In genomic region chr14:100370003-100370402, GRCh38 we compare ENCODE assay signal across 35 cellular contexts. TPM values are rescaled to one million over a fixed set of nuclear protein-coding genes. Genes with fewer than 3 reads are reported as not detected.
DNase-seq lines count a peak whose midpoint lies in the region; ATAC-seq and TF ChIP-seq lines count a peak whose summit lies in the region.
"Had no signal": no experiment of that assay in that cellular context is flagged by ENCODE, and none has a peak within 500 bp of the region (broad histone marks: within the 10 kb centered on the region; RNA-seq: fewer than 3 reads in every experiment).

No MANE protein-coding gene starts in this region.

- H3K4me1 Mint-ChIP-seq in activated CD4-positive, alpha-beta T cell treated with anti-CD3 and anti-CD28 coated beads for 36 hours, result peaks cover 69% of the 10 kb centered on the region
- H3K4me1 Mint-ChIP-seq in CD14-positive monocyte, result peaks cover 41% of the 10 kb centered on the region
- peaks cover 77% of the 10 kb centered on the region for H3K4me1 Mint-ChIP-seq in activated T-helper 1 cell treated with anti-CD3 and anti-CD28 coated beads, Interleukin-12 subunit alpha, Interleukin-12 subunit beta, Interleukin-2, Interleukin-4 antibody, amounts not matched to agents 30 ng/mL and 10 ng/mL and 1 ng/mL, durations not matched to agents 14 hours and 24 hours and 36 hours (ENCODE audit: low read depth)

- WGBS in neuronal stem cell (ENCODE audit: extremely low coverage in 2 of 2, insufficient read length in 2 of 2, insufficient replicate concordance in 1 of 2), 2 donors, result no CpG with 5 or more reads among the region's 4 CpGs

- no peak overlapping the region for H2BK15ac ChIP-seq in neuronal stem cell (ENCODE audit: low read length)

- no peak overlapping the region for H3K4me2 ChIP-seq in neuronal stem cell (ENCODE audit: insufficient read depth, low read length, poor library complexity, severe bottlenecking)
- H3K4me2 ChIP-seq: hepatocyte, KMS-11, smooth muscle cell had no signal

- no peak overlapping the region for H2BK5ac ChIP-seq in neuronal stem cell (ENCODE audit: low read length)

- H3K4me3 Mint-ChIP-seq in activated CD4-positive, alpha-beta T cell treated with anti-CD3 and anti-CD28 coated beads for 36 hours, result peak overlapping the region; percentile 29
- no peak overlapping the region for H3K4me3 Mint-ChIP-seq in CD14-positive monocyte
- no peak overlapping the region for H3K4me3 Mint-ChIP-seq in activated T-helper 1 cell treated with anti-CD3 and anti-CD28 coated beads, Interleukin-12 subunit alpha, Interleukin-12 subunit beta, Interleukin-2, Interleukin-4 antibody, amounts not matched to agents 30 ng/mL and 10 ng/mL and 1 ng/mL, durations not matched to agents 14 hours and 24 hours and 36 hours
- H3K4me3 Mint-ChIP-seq: memory B cell had no signal

- no peak overlapping the region for H2BK120ac ChIP-seq in neuronal stem cell (ENCODE audit: low read depth, low read length)

- H3K18ac ChIP-seq in neuronal stem cell (ENCODE audit: low read length), result no peak overlapping the region

- TF ChIP-seq CTCF in CD14-positive monocyte (IDR thresholded peaks at IDR 0.05), result no peak

- POLR2A ChIA-PET in activated CD4-positive, alpha-beta T cell treated with anti-CD3 and anti-CD28 coated beads for 36 hours (lab: Charles Lee), result no interaction called here

- no peaks in the 10 kb centered on the region for H3K79me1 ChIP-seq in neuronal stem cell (ENCODE audit: low read depth, low read length)

- H4K91ac ChIP-seq in neuronal stem cell (ENCODE audit: low read depth, low read length, poor library complexity), result no peak overlapping the region

- peak overlapping the region; percentile 16 for H3K27ac ChIP-seq in epithelial cell of prostate
- no peak overlapping the region for H3K27ac ChIP-seq in neuronal stem cell (replicated peaks; ENCODE audit: low read length)
- H3K27ac ChIP-seq: 22Rv1, gastroesophageal sphincter, hepatocyte, KMS-11, SK-N-MC, thoracic aorta had no signal

- no peak overlapping the region for H3K9ac ChIP-seq in neuronal stem cell (ENCODE audit: low read depth, low read length, poor library complexity)
- H3K9ac ChIP-seq: KMS-11 had no signal

- no peak overlapping the region for H2BK12ac ChIP-seq in neuronal stem cell (ENCODE audit: low read length)

- intact Hi-C loops in activated CD4-positive, alpha-beta T cell treated with anti-CD3 and anti-CD28 coated beads for 36 hours (cut with DNase I, micrococcal nuclease), result loop anchor here (5.0 to 10.0 kb wide), 4 partner anchors 33 to 1715 kb away; partner anchors contain the start of genes CCNK (in 1 of the 2), CYP46A1 (in 1 of the 2), HSP90AA1 (in 1 of the 2) and SETD3 (in 1 of the 2)
- intact Hi-C loops in CD14-positive monocyte (cut with micrococcal nuclease), result no loop called here
- intact Hi-C loops in activated T-helper 1 cell treated with anti-CD3 and anti-CD28 coated beads, Interleukin-12 subunit alpha, Interleukin-12 subunit beta, Interleukin-2, Interleukin-4 antibody, amounts not matched to agents 30 ng/mL and 10 ng/mL and 1 ng/mL, durations not matched to agents 14 hours and 24 hours and 36 hours (cut with micrococcal nuclease), result loop anchor here (10.0 kb wide), 2 partner anchors 685 to 1445 kb away; partner anchors contain the start of gene CYP46A1
- intact Hi-C loops in posterior cingulate gyrus (cut with DNase I), result no loop called here

- peak overlapping the region; percentile 59 for H3K27ac Mint-ChIP-seq in activated CD4-positive, alpha-beta T cell treated with anti-CD3 and anti-CD28 coated beads for 36 hours
- peak overlapping the region in 2 of 7 donors; percentile 48 to 50 for H3K27ac Mint-ChIP-seq in CD14-positive monocyte
- H3K27ac Mint-ChIP-seq in activated T-helper 1 cell treated with anti-CD3 and anti-CD28 coated beads, Interleukin-12 subunit alpha, Interleukin-12 subunit beta, Interleukin-2, Interleukin-4 antibody, amounts not matched to agents 30 ng/mL and 10 ng/mL and 1 ng/mL, durations not matched to agents 14 hours and 24 hours and 36 hours, result peak overlapping the region; percentile 77
- H3K27ac Mint-ChIP-seq: brain, memory B cell had no signal

- H3K36me3 ChIP-seq in neuronal stem cell (replicated peaks in 1 of 2; ENCODE audit: control insufficient read depth in 2 of 2, insufficient read depth in 2 of 2, low read length in 2 of 2), result peaks cover 11 to 48% of the 10 kb centered on the region in 2 donors

- peaks cover 0 to 8% of the 10 kb centered on the region in 2 donors for H3K4me1 ChIP-seq in neuronal stem cell (ENCODE audit: control insufficient read depth in 2 of 2, insufficient read depth in 1 of 2, low read depth in 1 of 2, low read length in 2 of 2)
- H3K4me1 ChIP-seq: Caco-2 had no signal

- H3K27me3 Mint-ChIP-seq in activated CD4-positive, alpha-beta T cell treated with anti-CD3 and anti-CD28 coated beads for 36 hours, result no peaks in the 10 kb centered on the region
- H3K27me3 Mint-ChIP-seq in CD14-positive monocyte (ENCODE audit: low read depth in 3 of 3), result no peaks in the 10 kb centered on the region
- no peaks in the 10 kb centered on the region for H3K27me3 Mint-ChIP-seq in activated T-helper 1 cell treated with anti-CD3 and anti-CD28 coated beads, Interleukin-12 subunit alpha, Interleukin-12 subunit beta, Interleukin-2, Interleukin-4 antibody, amounts not matched to agents 30 ng/mL and 10 ng/mL and 1 ng/mL, durations not matched to agents 14 hours and 24 hours and 36 hours (ENCODE audit: insufficient read depth)
- H3K27me3 Mint-ChIP-seq: memory B cell had no signal

- no peaks in the 10 kb centered on the region for H3K9me3 Mint-ChIP-seq in activated CD4-positive, alpha-beta T cell treated with anti-CD3 and anti-CD28 coated beads for 36 hours (ENCODE audit: low read depth)
- H3K9me3 Mint-ChIP-seq in CD14-positive monocyte, result no peaks in the 10 kb centered on the region
- H3K9me3 Mint-ChIP-seq in activated T-helper 1 cell treated with anti-CD3 and anti-CD28 coated beads, Interleukin-12 subunit alpha, Interleukin-12 subunit beta, Interleukin-2, Interleukin-4 antibody, amounts not matched to agents 30 ng/mL and 10 ng/mL and 1 ng/mL, durations not matched to agents 14 hours and 24 hours and 36 hours, result no peaks in the 10 kb centered on the region
- H3K9me3 Mint-ChIP-seq: brain, memory B cell had no signal

- no peak for ATAC-seq in activated CD4-positive, alpha-beta T cell treated with anti-CD3 and anti-CD28 coated beads for 36 hours
- ATAC-seq: gastroesophageal sphincter had no signal

- CTCF ChIA-PET in activated CD4-positive, alpha-beta T cell treated with anti-CD3 and anti-CD28 coated beads for 36 hours (lab: Charles Lee), result interaction anchor here (0.6 kb wide), 1 partner anchor 80 kb away, joined by 4 read pairs; no protein-coding TSS in a partner anchor

- H3K9me3 ChIP-seq in neuronal stem cell (replicated peaks in 1 of 2; ENCODE audit: control insufficient read depth in 2 of 2, insufficient read depth in 1 of 2, low read depth in 1 of 2, low read length in 2 of 2), result no peaks in the 10 kb centered on the region
- H3K9me3 ChIP-seq: Caco-2, gastroesophageal sphincter, thoracic aorta had no signal

- H2AK5ac ChIP-seq in neuronal stem cell (ENCODE audit: low read depth, low read length), result no peak overlapping the region

- H3K27me3 ChIP-seq in neuronal stem cell (ENCODE audit: control insufficient read depth in 3 of 3, insufficient read depth in 3 of 3, low read depth in 1 of 3, low read length in 3 of 3), result no peaks in the 10 kb centered on the region
- H3K27me3 ChIP-seq: gastroesophageal sphincter, hepatocyte had no signal

- no peak overlapping the region for H4K8ac ChIP-seq in neuronal stem cell (ENCODE audit: low read depth, low read length)

- H3K36me3 Mint-ChIP-seq in activated CD4-positive, alpha-beta T cell treated with anti-CD3 and anti-CD28 coated beads for 36 hours (ENCODE audit: low read depth), result peaks cover 96% of the 10 kb centered on the region
- H3K36me3 Mint-ChIP-seq in CD14-positive monocyte, result peaks cover 81 to 97% of the 10 kb centered on the region in 2 donors
- H3K36me3 Mint-ChIP-seq in activated T-helper 1 cell treated with anti-CD3 and anti-CD28 coated beads, Interleukin-12 subunit alpha, Interleukin-12 subunit beta, Interleukin-2, Interleukin-4 antibody, amounts not matched to agents 30 ng/mL and 10 ng/mL and 1 ng/mL, durations not matched to agents 14 hours and 24 hours and 36 hours (ENCODE audit: low read depth), result peaks cover 70% of the 10 kb centered on the region

- H2AFZ ChIP-seq in neuronal stem cell (ENCODE audit: low read length), result no peak overlapping the region
- H2AFZ ChIP-seq: hepatocyte had no signal

- H3K14ac ChIP-seq in neuronal stem cell (ENCODE audit: low read length), result no peak overlapping the region

- no peak for DNase-seq in activated CD4-positive, alpha-beta T cell treated with anti-CD3 and anti-CD28 coated beads for 36 hours
- DNase-seq in activated CD4-positive, alpha-beta T cell treated with anti-CD3 and anti-CD28 coated beads for 1 hour, result no peak
- DNase-seq in CD14-positive monocyte (ENCODE audit: low spot score) (peak; percentile 5), epithelial cell of prostate (ENCODE audit: low read depth, low spot score) (no peak), glomerular visceral epithelial cell (ENCODE audit: extremely low spot score) (no peak), posterior cingulate gyrus (no peak), neuronal stem cell (ENCODE audit: low spot score) (no peak)
- no peak for DNase-seq in activated T-helper 1 cell treated with anti-CD3 and anti-CD28 coated beads, Interleukin-12 subunit alpha, Interleukin-12 subunit beta, Interleukin-2, Interleukin-4 antibody, amounts not matched to agents 30 ng/mL and 10 ng/mL and 1 ng/mL, durations not matched to agents 14 hours and 24 hours and 36 hours (ENCODE audit: low spot score)
- DNase-seq: activated CD4-positive, CD25-positive, alpha-beta regulatory T cell treated with anti-CD3 and anti-CD28 coated beads, Interleukin-2, amount 50 U/mL, for 72 hours; activated effector memory CD4-positive, alpha-beta T cell treated with Interleukin-2 at 50 U/mL for 16 hours; C1 segment of cervical spinal cord; Caco-2; cerebellar nuclear complex; DMS53; H7; NCI-H1417; NCI-H2081; NCI-H2227 treated with DMSO at 0.1 percent for 48 hours; NCI-H526; NK-92 treated with Interleukin-12 subunit alpha and Interleukin-12 subunit beta, amount 100 ng/mL, for 24 hours; right cardiac atrium; stimulated activated naive CD4-positive, alpha-beta T cell treated with Interleukin-2 at 50 U/mL for 16 hours had no signal

- H3K4ac ChIP-seq in neuronal stem cell (ENCODE audit: low read length), result no peak overlapping the region

- no peak overlapping the region for H3K4me3 ChIP-seq in neuronal stem cell (ENCODE audit: low read length in 2 of 2)
- H3K4me3 ChIP-seq: gastroesophageal sphincter, hepatocyte, SK-N-MC, smooth muscle cell, thoracic aorta had no signal

- no peak overlapping the region for H3K23ac ChIP-seq in neuronal stem cell (ENCODE audit: low read depth, low read length, poor library complexity)

RNA-seq across cellular contexts. Expression of gene WDR25, which starts 6.3 kb away (rescaled TPM):
- total RNA-seq in activated CD4-positive, alpha-beta T cell treated with anti-CD3 and anti-CD28 coated beads for 36 hours, result 10 to 100 TPM in 1 of 2 experiments, 1 to 10 TPM in 1; 7.9 to 11.3 TPM
- polyA plus RNA-seq in CD14-positive monocyte, result 10 to 100 TPM; 10.2 to 12.8 TPM
- 7.4 and 9.5 TPM in 2 replicates for total RNA-seq in activated T-helper 1 cell treated with anti-CD3 and anti-CD28 coated beads, Interleukin-12 subunit alpha, Interleukin-12 subunit beta, Interleukin-2, Interleukin-4 antibody, amounts not matched to agents 30 ng/mL and 10 ng/mL and 1 ng/mL, durations not matched to agents 14 hours and 24 hours and 36 hours
- 8.7 TPM for polyA plus RNA-seq in neuronal stem cell (2013, experiment 1 of 2)
- 9.9 TPM for polyA plus RNA-seq in neuronal stem cell (2013, experiment 2 of 2)

RNA-seq across cellular contexts. Expression of gene SLC25A47, which starts 46.9 kb away (rescaled TPM):
- total RNA-seq in activated CD4-positive, alpha-beta T cell treated with anti-CD3 and anti-CD28 coated beads for 36 hours, result not detected
- polyA plus RNA-seq in CD14-positive monocyte, result not detected
- total RNA-seq in activated T-helper 1 cell treated with anti-CD3 and anti-CD28 coated beads, Interleukin-12 subunit alpha, Interleukin-12 subunit beta, Interleukin-2, Interleukin-4 antibody, amounts not matched to agents 30 ng/mL and 10 ng/mL and 1 ng/mL, durations not matched to agents 14 hours and 24 hours and 36 hours, result not detected in 2 replicates
- 0.03 TPM for polyA plus RNA-seq in neuronal stem cell (2013, experiment 1 of 2)
- polyA plus RNA-seq in neuronal stem cell (2013, experiment 2 of 2), result not detected
- total RNA-seq: Caco-2; dermis microvascular lymphatic vessel endothelial cell; posterior vena cava; right cardiac atrium; smooth muscle cell; T-helper 1 cell treated with Interleukin-12 subunit alpha and Interleukin-12 subunit beta and Interleukin-4 antibody, amounts not matched to agents 30 ng/mL and 1 ng/mL, for 36 hours; thoracic aorta had no signal
- polyA plus RNA-seq: fibroblast of lung, right cardiac atrium, smooth muscle cell had no signal

Comparison
In these comparisons a context has a peak if more than half of its experiments do, and no peak if none do; other contexts are left out.
1. intact Hi-C loops: an anchor here in activated CD4-positive, alpha-beta T cell treated with anti-CD3 and anti-CD28 coated beads for 36 hours (5.0 to 10.0 kb wide) and activated T-helper 1 cell treated with anti-CD3 and anti-CD28 coated beads, Interleukin-12 subunit alpha, Interleukin-12 subunit beta, Interleukin-2, Interleukin-4 antibody, amounts not matched to agents 30 ng/mL and 10 ng/mL and 1 ng/mL, durations not matched to agents 14 hours and 24 hours and 36 hours (10.0 kb wide); none called in CD14-positive monocyte and posterior cingulate gyrus.